Comparison of ENCODE assay signal across 17 cellular contexts in genomic region chr13:50690020-50690419, GRCh38.
"Had no signal": no experiment of that assay in that cellular context is flagged by ENCODE, and none has a peak within 500 bp of the region (broad histone marks: within the 10 kb centered on the region; RNA-seq: fewer than 3 reads in every experiment).

No MANE protein-coding gene starts in this region.

- DNase-seq: effector memory CD4-positive, alpha-beta T cell; esophagus squamous epithelium; foreskin keratinocyte; left colon; natural killer cell; occipital lobe; pancreas; right cardiac atrium; stimulated activated CD4-positive, alpha-beta T cell treated with anti-CD3 and anti-CD28 coated beads, Interleukin-2, amount 100 ng/mL, for 48 hours; stimulated activated CD8-positive, alpha-beta memory T cell treated with anti-CD3 and anti-CD28 coated beads, Interleukin-4, amount 100 ng/mL, for 48 hours; stimulated activated naive CD8-positive, alpha-beta T cell treated with anti-CD3 and anti-CD28 coated beads, Interleukin-15, Interleukin-2, amounts not matched to agents 100 U/mL and 50 U/mL, for 24 hours; thyroid gland had no signal

- H3K9me3 Mint-ChIP-seq: natural killer cell; stimulated activated effector memory CD8-positive, alpha-beta T cell treated with anti-CD3 and anti-CD28 coated beads, Interleukin-12 subunit alpha, Interleukin-12 subunit beta, amount 100 ng/mL, for 72 hours; type B pancreatic cell had no signal

- H3K27ac Mint-ChIP-seq: natural killer cell; progenitor cell of endocrine pancreas; stimulated activated effector memory CD8-positive, alpha-beta T cell treated with anti-CD3 and anti-CD28 coated beads, Interleukin-12 subunit alpha, Interleukin-12 subunit beta, amount 100 ng/mL, for 72 hours; type B pancreatic cell had no signal

- H3K4me3 Mint-ChIP-seq: natural killer cell; stimulated activated effector memory CD8-positive, alpha-beta T cell treated with anti-CD3 and anti-CD28 coated beads, Interleukin-12 subunit alpha, Interleukin-12 subunit beta, amount 100 ng/mL, for 72 hours; type B pancreatic cell had no signal

- H3K36me3 ChIP-seq: esophagus squamous epithelium, pancreas, suprapubic skin, thyroid gland had no signal

- H3K36me3 Mint-ChIP-seq: stimulated activated effector memory CD8-positive, alpha-beta T cell treated with anti-CD3 and anti-CD28 coated beads, Interleukin-12 subunit alpha, Interleukin-12 subunit beta, amount 100 ng/mL, for 72 hours; type B pancreatic cell had no signal

- H3K9me3 ChIP-seq: esophagus squamous epithelium, pancreas, suprapubic skin, thyroid gland had no signal

- H3K27me3 ChIP-seq: esophagus squamous epithelium, foreskin keratinocyte, pancreas, suprapubic skin, thyroid gland had no signal

- H3K4me3 ChIP-seq: esophagus squamous epithelium, pancreas, smooth muscle cell, suprapubic skin, thyroid gland had no signal

- H3K27me3 Mint-ChIP-seq: progenitor cell of endocrine pancreas, type B pancreatic cell had no signal

- H3K4me1 ChIP-seq: foreskin keratinocyte had no signal

- ATAC-seq: foreskin keratinocyte; left colon; natural killer cell; pancreas; right cardiac atrium; stimulated activated effector memory CD8-positive, alpha-beta T cell treated with anti-CD3 and anti-CD28 coated beads, Interleukin-12 subunit alpha, Interleukin-12 subunit beta, amount 100 ng/mL, for 72 hours; stimulated activated naive CD8-positive, alpha-beta T cell treated with anti-CD3 and anti-CD28 coated beads, Interleukin-15, Interleukin-2, amounts not matched to agents 100 U/mL and 50 U/mL, for 24 hours had no signal

- H3K27ac ChIP-seq: esophagus squamous epithelium, foreskin keratinocyte, pancreas, suprapubic skin, thyroid gland had no signal
